Comparison of ENCODE assay signal across 8 cellular contexts in the genomic region with DNA sequence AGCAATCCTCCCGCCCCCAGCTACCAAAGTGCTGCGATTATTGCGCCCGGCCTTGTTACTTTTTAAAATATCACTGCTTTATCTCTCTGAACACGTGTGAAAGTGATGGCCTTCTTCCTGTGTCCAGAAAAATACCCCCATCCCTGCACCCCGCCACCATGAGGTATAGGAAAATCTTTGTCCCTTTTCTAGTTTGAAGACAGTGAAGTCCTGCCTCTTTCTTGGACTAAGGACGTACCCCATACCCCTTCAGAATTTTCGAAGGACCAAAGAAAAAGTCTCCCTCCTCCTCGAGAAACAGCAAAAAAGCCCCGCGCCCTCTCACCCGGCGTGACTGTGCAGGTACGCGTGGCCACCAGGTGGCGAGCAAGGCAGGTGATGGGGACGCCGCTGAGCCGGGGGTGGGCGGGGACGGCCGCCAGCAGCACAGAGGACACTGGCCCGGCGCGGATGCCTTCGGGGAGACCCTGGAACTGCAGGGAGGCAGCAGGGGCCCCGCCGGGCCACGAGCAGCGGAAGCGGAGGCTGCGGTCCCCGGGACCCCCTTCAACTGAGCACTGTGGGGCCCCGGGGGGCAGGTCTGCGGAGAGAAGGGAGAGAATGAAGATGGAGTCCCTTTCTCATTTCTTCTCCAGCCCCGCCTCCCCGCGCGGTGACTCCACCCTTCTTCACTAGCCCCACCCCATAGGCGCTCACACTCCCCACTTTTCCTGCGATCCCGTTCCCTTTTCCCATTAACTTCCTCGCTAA. TPM values are rescaled to one million over a fixed set of nuclear protein-coding genes. Genes with fewer than 3 reads are reported as not detected.
A peak's percentile ranks its signal among the peaks of the same experiment; 100 is the strongest.
DNase-seq lines count a peak whose midpoint lies in the region; ATAC-seq and TF ChIP-seq lines count a peak whose summit lies in the region.

No MANE protein-coding gene starts in this region.

- peak; percentile 79 for DNase-seq in COLO829 (ENCODE audit: low spot score)
- peak; percentile 69 for DNase-seq in SK-N-DZ (ENCODE audit: low spot score)
- peak; percentile 91 for DNase-seq in activated naive CD4-positive, alpha-beta T cell treated with anti-CD3 and anti-CD28 coated beads for 36 hours
- peak; percentile 79 for DNase-seq in glomerular visceral epithelial cell (ENCODE audit: extremely low spot score)
- peak; percentile 68 for DNase-seq in omental fat pad (ENCODE audit: low spot score)
- DNase-seq in superior temporal gyrus (ENCODE audit: extremely low spot score), result peak; percentile 66

- H3K4me3 ChIP-seq in HUES48 (ENCODE audit: low read depth, low read length), result peak overlapping the region; percentile 89

- peaks cover 20% of the 10 kb centered on the region for H3K27me3 ChIP-seq in HUES48 (ENCODE audit: control insufficient read depth, insufficient read depth, low read length)

- H3K9me3 ChIP-seq in HUES48 (ENCODE audit: control insufficient read depth, insufficient read depth, low read length), result no peaks in the 10 kb centered on the region

- H3K4me1 ChIP-seq in HUES48 (ENCODE audit: control insufficient read depth, insufficient read depth, low read length), result peaks cover 21% of the 10 kb centered on the region

- H3K9ac ChIP-seq in HUES48 (ENCODE audit: low read depth, low read length), result peak overlapping the region; percentile 69; the same call in 1 of the 2 replicates

- peaks cover 13% of the 10 kb centered on the region for H3K4me1 Mint-ChIP-seq in activated naive CD4-positive, alpha-beta T cell treated with anti-CD3 and anti-CD28 coated beads for 36 hours (ENCODE audit: low read depth)

- no peaks in the 10 kb centered on the region for H3K27me3 Mint-ChIP-seq in activated naive CD4-positive, alpha-beta T cell treated with anti-CD3 and anti-CD28 coated beads for 36 hours (ENCODE audit: low read depth)

- no peaks in the 10 kb centered on the region for H3K9me3 Mint-ChIP-seq in activated naive CD4-positive, alpha-beta T cell treated with anti-CD3 and anti-CD28 coated beads for 36 hours

- H3K4me3 Mint-ChIP-seq in activated naive CD4-positive, alpha-beta T cell treated with anti-CD3 and anti-CD28 coated beads for 36 hours, result peak overlapping the region; percentile 83

- peak in 1 of 3 donors; percentile 2 for TF ChIP-seq CTCF in omental fat pad (IDR thresholded peaks at IDR 0.05)

- CTCF ChIA-PET in activated naive CD4-positive, alpha-beta T cell treated with anti-CD3 and anti-CD28 coated beads for 36 hours (lab: Charles Lee), result interaction anchor here (0.7 to 1.8 kb wide), 15 partner anchors 16 to 134 kb away, joined by 3 to 8 read pairs (median 4); no protein-coding TSS in a partner anchor

- ATAC-seq in GM19467 (IDR thresholded peaks at IDR 0.05; ENCODE audit: unreplicated experiment) (peak; percentile 58), omental fat pad (ENCODE audit: low FRiP score) (peak; percentile 69)

- intact Hi-C loops in activated naive CD4-positive, alpha-beta T cell treated with anti-CD3 and anti-CD28 coated beads for 36 hours (cut with micrococcal nuclease), result loop anchor here (1.0 to 5.0 kb wide), 6 partner anchors 29 to 319 kb away; no protein-coding TSS in a partner anchor

- H3K36me3 Mint-ChIP-seq in activated naive CD4-positive, alpha-beta T cell treated with anti-CD3 and anti-CD28 coated beads for 36 hours (ENCODE audit: low read depth), result no peaks in the 10 kb centered on the region

- H3K27ac Mint-ChIP-seq in activated naive CD4-positive, alpha-beta T cell treated with anti-CD3 and anti-CD28 coated beads for 36 hours, result peak overlapping the region; percentile 46

- peaks cover 4% of the 10 kb centered on the region; the same call in 1 of the 2 replicates for H3K36me3 ChIP-seq in HUES48 (ENCODE audit: control insufficient read depth, insufficient read depth, low read length)

- peak overlapping the region; percentile 81 for H3K27ac ChIP-seq in HUES48 (ENCODE audit: low read depth, low read length)

RNA-seq across cellular contexts. Expression of a gene that starts 3.2 kb away (rescaled TPM):
- polyA plus RNA-seq in SK-N-DZ (2014; cell fraction: cytosol; rRNA removed), result 0.56 and 0.85 TPM in 2 replicates
- polyA plus RNA-seq in SK-N-DZ (2014; cell fraction: nucleus; rRNA removed), result 0.64 and 1.6 TPM in 2 replicates
- total RNA-seq in activated naive CD4-positive, alpha-beta T cell treated with anti-CD3 and anti-CD28 coated beads for 36 hours, result 1 to 10 TPM; 1.4 to 1.5 TPM
- total RNA-seq in omental fat pad, result 1 to 10 TPM in 2 of 4 donors, under 1 TPM in 2; 0.47 to 1.0 (median 0.98) TPM

RNA-seq across cellular contexts. Expression of a gene that starts 27.3 kb away (rescaled TPM):
- 5.7 and 7.9 TPM in 2 replicates for polyA plus RNA-seq in SK-N-DZ (2014; cell fraction: cytosol; rRNA removed)
- 3.2 and 5.5 TPM in 2 replicates for polyA plus RNA-seq in SK-N-DZ (2014; cell fraction: nucleus; rRNA removed)
- not detected for total RNA-seq in activated naive CD4-positive, alpha-beta T cell treated with anti-CD3 and anti-CD28 coated beads for 36 hours
- total RNA-seq in omental fat pad, result 1 to 10 TPM in 3 of 4 donors, not detected in 1; 1.4 to 2.9 (median 1.7) TPM

RNA-seq across cellular contexts. Expression of a gene that starts 27.4 kb away (rescaled TPM):
- polyA plus RNA-seq in SK-N-DZ (2014; cell fraction: cytosol; rRNA removed), result 85.5 and 98.6 TPM in 2 replicates
- polyA plus RNA-seq in SK-N-DZ (2014; cell fraction: nucleus; rRNA removed), result 39.1 and 40.7 TPM in 2 replicates
- 100 to 1,000 TPM; 118 to 128 TPM for total RNA-seq in activated naive CD4-positive, alpha-beta T cell treated with anti-CD3 and anti-CD28 coated beads for 36 hours
- 100 to 1,000 TPM; 136 to 251 (median 166) TPM for total RNA-seq in omental fat pad

RNA-seq across cellular contexts. Expression of a gene that starts 30.1 kb away (rescaled TPM):
- polyA plus RNA-seq in SK-N-DZ (2014; cell fraction: cytosol; rRNA removed), result not detected in 2 replicates
- polyA plus RNA-seq in SK-N-DZ (2014; cell fraction: nucleus; rRNA removed), result not detected in 2 replicates
- total RNA-seq in activated naive CD4-positive, alpha-beta T cell treated with anti-CD3 and anti-CD28 coated beads for 36 hours, result under 1 TPM; 0.72 TPM
- not detected for total RNA-seq in omental fat pad

RNA-seq across cellular contexts. Expression of a gene that starts 33.7 kb away (rescaled TPM):
- polyA plus RNA-seq in SK-N-DZ (2014; cell fraction: cytosol; rRNA removed), result not detected in 2 replicates
- not detected in 2 replicates for polyA plus RNA-seq in SK-N-DZ (2014; cell fraction: nucleus; rRNA removed)
- total RNA-seq in activated naive CD4-positive, alpha-beta T cell treated with anti-CD3 and anti-CD28 coated beads for 36 hours, result 10 to 100 TPM; 16.3 to 17.5 TPM
- 1 to 10 TPM in 2 of 4 donors, under 1 TPM in 1, not detected in 1; 0.56 to 4.0 (median 2.6) TPM for total RNA-seq in omental fat pad

Comparison
In these comparisons a context has a peak if more than half of its experiments do, and no peak if none do; other contexts are left out.
1. Peak in every context shown above with its lines: DNase-seq, ATAC-seq, H3K4me3 ChIP-seq and H3K27ac ChIP-seq.